8 cellular contexts compared by ENCODE assay signal in genomic region chr10:12810046-12810445, GRCh38.
DNase-seq lines count a peak whose midpoint lies in the region; TF ChIP-seq lines count a peak whose summit lies in the region.
"Not testable (repeated sequence)": the region's sequence is repeated elsewhere in the genome, so short reads cannot be mapped to it uniquely, and the experiment has no call there.

No MANE protein-coding gene starts in this region.

- not testable (repeated sequence) for TF ChIP-seq EP300 in transverse colon (IDR thresholded peaks at IDR 0.05; ENCODE audit: low read depth)

- not testable (repeated sequence) for H3K9ac ChIP-seq in KMS-11

- H3K4me3 ChIP-seq in BJ (ENCODE audit: low read depth, low read length); GM12875 (ENCODE audit: low read depth, low read length); KMS-11 (IDR thresholded peaks at IDR 0.05; ENCODE audit: insufficient read depth, low read depth, low read length); cardiac fibroblast (replicated peaks in 1 of 2; ENCODE audit: low read depth in 2 of 2, low read length in 2 of 2); fibroblast of pulmonary artery (replicated peaks; ENCODE audit: low read depth, low read length); transverse colon: not testable (repeated sequence)

- in situ Hi-C loops in transverse colon (cut with MboI; ENCODE audit: low pct_ligation_motif_present in 1 of 4, low pct_unique_long_range_greater_than_20kb in 1 of 4, low sequenced_read_pairs in 3 of 4): not testable (repeated sequence)

- not testable (repeated sequence) for H3K9me3 ChIP-seq in transverse colon

- not testable (repeated sequence) for H3K27me3 Mint-ChIP-seq in neural crest cell (ENCODE audit: low read depth)

- H3K27me3 ChIP-seq in BJ (ENCODE audit: control insufficient read depth, insufficient read depth, low read length); KMS-11 (ENCODE audit: insufficient read depth, low read depth); transverse colon: not testable (repeated sequence)

- not testable (repeated sequence) for H3K4me2 ChIP-seq in KMS-11

- TF ChIP-seq CTCF in BJ (IDR thresholded peaks at IDR 0.05; ENCODE audit: insufficient read depth, low read depth, low read length) (0 out of 2 replicates have a peak, but pooled peaks have one; percentile 6), GM12875 (IDR thresholded peaks at IDR 0.05; ENCODE audit: borderline replicate concordance, insufficient read depth, low read depth, low read length) (peak; percentile 15; the same call in 1 of the 2 replicates), KMS-11 (conservative IDR thresholded peaks at IDR 0.05; ENCODE audit: low read depth, low read length) (peak; percentile 33; the same call in 1 of the 2 replicates), VCaP (conservative IDR thresholded peaks at IDR 0.05) (peak; percentile 32; the same call in 1 of the 2 replicates), cardiac fibroblast (IDR thresholded peaks at IDR 0.05; ENCODE audit: low read depth, low read length) (peak; percentile 37), fibroblast of pulmonary artery (IDR thresholded peaks at IDR 0.05; ENCODE audit: low read length, missing control alignments) (peak; percentile 16), neural crest cell (conservative IDR thresholded peaks at IDR 0.05) (peak; percentile 45), transverse colon (IDR thresholded peaks at IDR 0.05) (peak in 3 of 5 experiments; percentile 11 to 26 (median 23))

- intact Hi-C loops in transverse colon (cut with DNase I; ENCODE audit: low total_unique reads): not testable (repeated sequence)

- H3K4me3 Mint-ChIP-seq in neural crest cell: not testable (repeated sequence)

- H3K27ac Mint-ChIP-seq in neural crest cell (ENCODE audit: unreplicated experiment): not testable (repeated sequence)

- WGBS in transverse colon (ENCODE audit: low coverage in 1 of 2), 2 donors: 95 to 100% methylated on average over 1 to 6 of the region's 6 CpGs

- not testable (repeated sequence) for H2AFZ ChIP-seq in KMS-11 (ENCODE audit: low read depth)

- H3K36me3 ChIP-seq in BJ (ENCODE audit: control insufficient read depth, insufficient read depth, low read length); KMS-11 (ENCODE audit: insufficient read depth): not testable (repeated sequence)
- peaks cover 0 to 12% (median 0%) of the 10 kb centered on the region in 4 donors for H3K36me3 ChIP-seq in transverse colon

- H3K4me1 Mint-ChIP-seq in neural crest cell: not testable (repeated sequence)

- H3K4me1 ChIP-seq in KMS-11 (ENCODE audit: low read depth, poor library complexity, severe bottlenecking); transverse colon: not testable (repeated sequence)

- CTCF ChIA-PET in BJ (lab: Yijun Ruan, JAX): interaction anchor here (0.6 kb wide), 1 partner anchor 12 kb away, joined by 6 read pairs; no protein-coding TSS in a partner anchor

- not testable (repeated sequence) for TF ChIP-seq POLR2A in transverse colon (IDR thresholded peaks at IDR 0.05)

- H3K9me3 Mint-ChIP-seq in neural crest cell: not testable (repeated sequence)

- H3K36me3 Mint-ChIP-seq in neural crest cell (ENCODE audit: low read depth): not testable (repeated sequence)

- H3K79me2 ChIP-seq in KMS-11 (ENCODE audit: insufficient read depth, low read depth): not testable (repeated sequence)

- DNase-seq in BJ (ENCODE audit: low read depth); cardiac fibroblast (ENCODE audit: low read depth in 2 of 2); fibroblast of pulmonary artery (ENCODE audit: low read depth); neural crest cell (ENCODE audit: low read depth, low spot score); transverse colon: not testable (repeated sequence)

- H4K20me1 ChIP-seq in KMS-11 (ENCODE audit: insufficient read depth): not testable (repeated sequence)

- POLR2A ChIA-PET in BJ (lab: Charles Lee): not testable (repeated sequence)

- H3K27ac ChIP-seq in KMS-11, VCaP, transverse colon: not testable (repeated sequence)
